Comparison of ENCODE assay signal across 8 cellular contexts in the genomic region with DNA sequence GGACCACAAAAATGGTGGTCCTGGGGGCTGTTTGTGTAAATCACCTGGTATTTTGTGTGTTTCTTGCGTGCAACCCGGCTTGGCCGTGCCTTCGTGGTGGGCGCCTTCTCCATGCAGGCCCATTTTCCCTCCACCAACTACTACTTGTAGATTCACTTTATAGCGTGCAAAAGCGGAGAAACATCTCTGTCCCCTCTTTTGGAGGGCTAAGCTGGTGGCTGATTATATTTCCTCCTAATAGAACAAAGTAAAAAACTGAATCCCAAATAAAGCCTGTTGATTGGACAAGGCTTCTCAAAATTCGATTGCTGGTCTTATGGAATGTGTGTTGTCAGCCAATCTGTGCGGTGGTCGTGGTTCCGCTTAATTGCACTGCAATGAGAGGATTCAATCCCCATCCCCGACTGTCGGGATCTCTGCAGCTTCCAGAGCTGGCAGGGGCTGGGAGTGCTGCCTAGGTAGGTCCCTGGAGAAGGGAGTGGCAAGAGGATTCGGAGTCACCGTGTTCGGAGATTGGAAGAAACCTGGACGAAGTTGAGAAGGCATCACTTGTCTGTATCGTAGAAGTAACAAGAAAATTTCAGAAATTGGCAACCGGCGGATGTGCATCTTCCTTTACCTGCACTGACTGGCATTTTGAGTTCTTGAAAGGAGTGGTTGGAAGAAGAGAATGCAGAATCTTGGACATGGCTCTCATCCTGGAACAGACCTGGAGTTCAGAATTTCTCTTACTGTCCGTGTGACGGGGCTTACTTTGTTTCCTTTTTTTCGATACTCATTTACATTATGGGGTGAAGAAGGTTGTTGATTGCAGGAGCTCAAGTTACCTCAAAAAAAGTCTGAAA. TPM values are rescaled to one million over a fixed set of nuclear protein-coding genes. Genes with fewer than 3 reads are reported as not detected.
DNase-seq lines count a peak whose midpoint lies in the region; ATAC-seq and TF ChIP-seq lines count a peak whose summit lies in the region.

No MANE protein-coding gene starts in this region.

- peak overlapping the region; percentile 89 for H3K27ac Mint-ChIP-seq in chondrocyte (ENCODE audit: unreplicated experiment)

- no peaks in the 10 kb centered on the region for H3K27me3 ChIP-seq in OCI-LY3 (ENCODE audit: low read depth, low read length)
- no peaks in the 10 kb centered on the region for H3K27me3 ChIP-seq in thyroid gland

- no peak for TF ChIP-seq CTCF in OCI-LY3 (IDR thresholded peaks at IDR 0.05; ENCODE audit: low read depth, low read length)
- TF ChIP-seq CTCF in chondrocyte (IDR thresholded peaks at IDR 0.05), result no peak
- no peak for TF ChIP-seq CTCF in lower leg skin (IDR thresholded peaks at IDR 0.05)
- no peak for TF ChIP-seq CTCF in thyroid gland (IDR thresholded peaks at IDR 0.05)

- H3K4me1 Mint-ChIP-seq in activated T-cell treated with anti-CD3 and anti-CD28 coated beads, Interleukin-2, amount 50 U/mL, for 4 hours (ENCODE audit: low read depth), result peaks cover 27% of the 10 kb centered on the region
- H3K4me1 Mint-ChIP-seq in chondrocyte (ENCODE audit: low read depth), result peaks cover 25% of the 10 kb centered on the region

- no peak for DNase-seq in activated T-cell treated with anti-CD3 and anti-CD28 coated beads, Interleukin-2, amount 50 U/mL, for 4 hours
- DNase-seq in activated T-cell treated with anti-CD3 and anti-CD28 coated beads, Interleukin-2, amount 50 U/mL, for 1 hour, result no peak
- DNase-seq in chondrocyte (ENCODE audit: low spot score) (no peak), lower leg skin (ENCODE audit: low spot score in 2 of 2) (no peak), thyroid gland (no peak)

- H2AFZ ChIP-seq in OCI-LY3 (ENCODE audit: low read depth, low read length), result no peak overlapping the region; the same call in 1 of the 2 replicates

- H3K27ac ChIP-seq in OCI-LY3 (ENCODE audit: low read length) (peak overlapping the region; percentile 68), thyroid gland (peak overlapping the region; percentile 84 to 99 (median 92))

- H3K36me3 ChIP-seq in OCI-LY3 (replicated peaks; ENCODE audit: low read depth, low read length) (peaks cover 37% of the 10 kb centered on the region), thyroid gland (peaks cover 0 to 10% of the 10 kb centered on the region in 2 donors)

- H3K9me3 ChIP-seq in OCI-LY3 (ENCODE audit: insufficient read depth, low read length), result no peaks in the 10 kb centered on the region
- no peaks in the 10 kb centered on the region for H3K9me3 ChIP-seq in thyroid gland

- H3K79me2 ChIP-seq in OCI-LY3 (ENCODE audit: low read length), result peaks cover 56% of the 10 kb centered on the region

- TF ChIP-seq POLR2A in lower leg skin (IDR thresholded peaks at IDR 0.05) (no peak), thyroid gland (IDR thresholded peaks at IDR 0.05) (no peak)

- H3K27me3 Mint-ChIP-seq in activated T-cell treated with anti-CD3 and anti-CD28 coated beads, Interleukin-2, amount 50 U/mL, for 4 hours (ENCODE audit: low read depth), result no peaks in the 10 kb centered on the region
- no peaks in the 10 kb centered on the region for H3K27me3 Mint-ChIP-seq in chondrocyte (ENCODE audit: low read depth)

- intact Hi-C loops in lower leg skin (cut with DNase I; ENCODE audit: low total_unique reads) (no loop called here), thyroid gland (cut with DNase I) (no loop called here)

- peak overlapping the region; percentile 88 for H3K4me3 Mint-ChIP-seq in activated T-cell treated with anti-CD3 and anti-CD28 coated beads, Interleukin-2, amount 50 U/mL, for 4 hours
- peak overlapping the region; percentile 90 for H3K4me3 Mint-ChIP-seq in chondrocyte (ENCODE audit: unreplicated experiment)

- peaks cover 17% of the 10 kb centered on the region for H3K4me1 ChIP-seq in OCI-LY3 (ENCODE audit: low read length)
- peaks cover 0 to 8% of the 10 kb centered on the region in 2 donors for H3K4me1 ChIP-seq in thyroid gland

- peak overlapping the region; percentile 96 for H3K4me2 ChIP-seq in OCI-LY3 (ENCODE audit: low read length)

- H3K36me3 Mint-ChIP-seq in activated T-cell treated with anti-CD3 and anti-CD28 coated beads, Interleukin-2, amount 50 U/mL, for 4 hours (ENCODE audit: insufficient read depth), result peaks cover 2% of the 10 kb centered on the region
- H3K36me3 Mint-ChIP-seq in chondrocyte (ENCODE audit: low read depth), result peaks cover 3% of the 10 kb centered on the region

- peaks cover 23% of the 10 kb centered on the region for H4K20me1 ChIP-seq in OCI-LY3 (ENCODE audit: insufficient read depth, low read length)

- WGBS in lower leg skin, 2 donors, result 20 to 24% methylated on average over 23 of the region's 23 CpGs
- WGBS in thyroid gland, 2 donors, result 24 to 32% methylated on average over 23 of the region's 23 CpGs

- no peak for ATAC-seq in activated T-cell treated with anti-CD3 and anti-CD28 coated beads, Interleukin-2, amount 50 U/mL, for 4 hours
- ATAC-seq in GM21423 (IDR thresholded peaks at IDR 0.05; ENCODE audit: unreplicated experiment) (no peak), GM21619 (IDR thresholded peaks at IDR 0.05; ENCODE audit: unreplicated experiment) (no peak)

- H3K4me3 ChIP-seq in OCI-LY3 (ENCODE audit: low read length) (peak overlapping the region; percentile 92), lower leg skin (ENCODE audit: low read depth, poor library complexity, severe bottlenecking) (peak overlapping the region; percentile 78), thyroid gland (replicated peaks in 1 of 3) (peak overlapping the region; percentile 71 to 83 (median 77))

- H3K9me3 Mint-ChIP-seq in activated T-cell treated with anti-CD3 and anti-CD28 coated beads, Interleukin-2, amount 50 U/mL, for 4 hours, result no peaks in the 10 kb centered on the region
- no peaks in the 10 kb centered on the region for H3K9me3 Mint-ChIP-seq in chondrocyte (ENCODE audit: low read depth)

- H3K9ac ChIP-seq in OCI-LY3 (ENCODE audit: low read length), result peak overlapping the region; percentile 91

RNA-seq across cellular contexts. Expression of a gene that starts 1.1 kb away (rescaled TPM):
- 10 to 100 TPM; 29.7 to 31.4 (median 30.6) TPM for total RNA-seq in activated T-cell treated with anti-CD3 and anti-CD28 coated beads, Interleukin-2, amount 50 U/mL, for 4 hours
- total RNA-seq in chondrocyte (18.0 to 22.1 TPM (median 18.9 TPM) in 3 replicates), lower leg skin (10 to 100 TPM; 15.1 to 28.3 (median 18.6) TPM), thyroid gland (10 to 100 TPM; 13.8 to 24.7 (median 19.9) TPM)

RNA-seq across cellular contexts. Expression of a gene that starts 41.3 kb away (rescaled TPM):
- total RNA-seq in activated T-cell treated with anti-CD3 and anti-CD28 coated beads, Interleukin-2, amount 50 U/mL, for 4 hours, result 10 to 100 TPM; 20.5 to 24.7 (median 23.0) TPM
- 40.3 to 52.8 TPM (median 47.9 TPM) in 3 replicates for total RNA-seq in chondrocyte
- 100 to 1,000 TPM; 127 to 162 (median 143) TPM for total RNA-seq in lower leg skin
- total RNA-seq in thyroid gland, result 10 to 100 TPM; 60.5 to 87.1 (median 79.9) TPM
